23 cellular contexts compared by ENCODE assay signal in the genomic region with DNA sequence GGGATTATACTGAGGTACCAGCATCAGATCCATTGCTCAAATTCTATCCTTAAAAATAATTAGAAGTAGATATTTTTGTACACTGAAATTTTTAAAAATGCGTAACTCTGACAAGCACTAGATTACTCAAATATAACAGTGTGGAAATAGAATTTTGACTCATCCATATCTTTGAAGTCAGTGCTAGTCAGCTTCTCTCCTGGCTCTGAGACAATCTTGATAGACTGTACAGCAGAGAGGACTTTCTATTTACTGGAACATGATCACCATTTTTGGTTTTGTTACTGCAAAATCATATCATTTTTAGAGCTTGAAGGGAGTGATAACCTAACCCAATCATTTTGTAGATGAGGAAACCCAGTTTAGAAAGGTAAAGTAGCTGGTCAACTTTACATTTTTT.
DNase-seq lines count a peak whose midpoint lies in the region; ATAC-seq, FAIRE-seq and TF ChIP-seq lines count a peak whose summit lies in the region.
"Had no signal": no experiment of that assay in that cellular context is flagged by ENCODE, and none has a peak within 500 bp of the region (broad histone marks: within the 10 kb centered on the region; RNA-seq: fewer than 3 reads in every experiment).

No MANE protein-coding gene starts in this region.

- CTCF ChIA-PET in A673 (lab: Charles Lee), result no interaction called here

- ATAC-seq in naive thymus-derived CD8-positive, alpha-beta T cell, result no peak
- ATAC-seq: activated CD4-positive, alpha-beta T cell treated with anti-CD3 and anti-CD28 coated beads for 36 hours; natural killer cell had no signal

- BruUV-seq in A673 (replicated peaks; lab: Mats Ljungman, UMichigan), result no TSS peak

- POLR2A ChIA-PET in A673 (lab: Charles Lee; ENCODE audit: low non-redundant PET), result interaction anchor here (0.5 kb wide), 1 partner anchor 596 kb away, joined by 5 read pairs; no protein-coding TSS in a partner anchor
- POLR2A ChIA-PET in naive thymus-derived CD8-positive, alpha-beta T cell (lab: Charles Lee), result no interaction called here

- peaks cover 0 to 1% (median 0%) of the 10 kb centered on the region in 5 donors for H3K27me3 Mint-ChIP-seq in naive thymus-derived CD8-positive, alpha-beta T cell
- H3K27me3 Mint-ChIP-seq: activated CD4-positive, alpha-beta T cell treated with anti-CD3 and anti-CD28 coated beads for 36 hours; CD4-positive, alpha-beta memory T cell had no signal

- H3K4me3 Mint-ChIP-seq in naive thymus-derived CD8-positive, alpha-beta T cell, result no peak overlapping the region
- H3K4me3 Mint-ChIP-seq: activated CD4-positive, alpha-beta T cell treated with anti-CD3 and anti-CD28 coated beads for 36 hours; CD4-positive, alpha-beta memory T cell; mesothelial cell of epicardium; natural killer cell had no signal

- H3K4me1 Mint-ChIP-seq in naive thymus-derived CD8-positive, alpha-beta T cell, result no peaks in the 10 kb centered on the region
- H3K4me1 Mint-ChIP-seq: activated CD4-positive, alpha-beta T cell treated with anti-CD3 and anti-CD28 coated beads for 36 hours; CD4-positive, alpha-beta memory T cell had no signal

- no peak for TF ChIP-seq CTCF in AG09309 (IDR thresholded peaks at IDR 0.05; ENCODE audit: control insufficient read depth, insufficient read depth, low read depth, low read length, missing control alignments)
- TF ChIP-seq CTCF in bronchial epithelial cell (IDR thresholded peaks at IDR 0.05; ENCODE audit: insufficient read depth, low read length, severe bottlenecking), result no peak
- TF ChIP-seq CTCF in A673 (conservative IDR thresholded peaks at IDR 0.05; ENCODE audit: low read depth, low read length), result no peak

- H3K27ac ChIP-seq in A673 (ENCODE audit: low read depth, low read length, poor library complexity, severe bottlenecking), result no peak overlapping the region

- intact Hi-C loops in A673 (cut with micrococcal nuclease; ENCODE audit: unreplicated experiment), result no loop called here

- H3K9me3 Mint-ChIP-seq in naive thymus-derived CD8-positive, alpha-beta T cell, result peaks cover 3 to 59% (median 24%) of the 10 kb centered on the region in 9 donors

- H3K27me3 ChIP-seq in bronchial epithelial cell (ENCODE audit: control insufficient read depth, insufficient read depth, low read length) (no peaks in the 10 kb centered on the region), A673 (replicated peaks; ENCODE audit: insufficient read depth, low read depth, low read length, poor library complexity) (no peaks in the 10 kb centered on the region)

- H3K27ac Mint-ChIP-seq in naive thymus-derived CD8-positive, alpha-beta T cell, result no peak overlapping the region
- H3K27ac Mint-ChIP-seq: activated CD4-positive, alpha-beta T cell treated with anti-CD3 and anti-CD28 coated beads for 36 hours; CD4-positive, alpha-beta memory T cell; mesothelial cell of epicardium; natural killer cell had no signal

- peaks cover 18% of the 10 kb centered on the region for H3K9me3 ChIP-seq in A673 (ENCODE audit: low read depth, low read length, poor library complexity, severe bottlenecking)

- DNase-seq in AG09309 (ENCODE audit: low read depth), result peak; percentile 35
- peak; percentile 70 for DNase-seq in NCI-H226
- DNase-seq in bronchial epithelial cell (ENCODE audit: low read depth), result peak; percentile 16
- peak; percentile 85 for DNase-seq in iris pigment epithelial cell (ENCODE audit: low read depth)
- no peak for DNase-seq in A673 (ENCODE audit: low spot score)
- no peak for DNase-seq in activated effector memory CD4-positive, alpha-beta T cell treated with Interleukin-2 at 50 U/mL for 16 hours
- no peak for DNase-seq in naive thymus-derived CD8-positive, alpha-beta T cell
- DNase-seq in activated T-cell treated with anti-CD3 and anti-CD28 coated beads for 4 hours, result no peak
- DNase-seq: activated CD4-positive, alpha-beta T cell treated with anti-CD3 and anti-CD28 coated beads for 36 hours; activated naive CD4-positive, alpha-beta T cell treated with anti-CD3 and anti-CD28 coated beads, Interleukin-2, amount 50 U/mL, for 16 hours; activated T-cell treated with anti-CD3 and anti-CD28 coated beads, Interleukin-2, amount 50 U/mL, for 48 hours; CD4-positive, alpha-beta memory T cell; DMS153; effector CD4-positive, alpha-beta T cell; head of caudate nucleus; KG1; natural killer cell; NCI-H2171; NCI-H526 treated with DMSO at 0.1 percent for 48 hours; posterior cingulate gyrus had no signal

- H3K36me3 ChIP-seq in bronchial epithelial cell (ENCODE audit: control insufficient read depth, insufficient read depth, low read length) (no peaks in the 10 kb centered on the region), A673 (ENCODE audit: insufficient read depth, low read length, poor library complexity, severe bottlenecking) (no peaks in the 10 kb centered on the region)

- peaks cover 0 to 31% (median 13%) of the 10 kb centered on the region in 3 donors for H3K36me3 Mint-ChIP-seq in naive thymus-derived CD8-positive, alpha-beta T cell
- H3K36me3 Mint-ChIP-seq: CD4-positive, alpha-beta memory T cell had no signal

- no peak for FAIRE-seq in bronchial epithelial cell (lab: Jason Lieb, UNC)
- FAIRE-seq: G401.6, urothelium cell line had no signal

- peaks cover 16% of the 10 kb centered on the region for H3K4me1 ChIP-seq in A673 (ENCODE audit: insufficient read depth, low read length, poor library complexity, severe bottlenecking)

- no peak overlapping the region for H3K4me3 ChIP-seq in AG09309 (ENCODE audit: control insufficient read depth, low read depth, low read length)
- H3K4me3 ChIP-seq in bronchial epithelial cell (ENCODE audit: low read depth, low read length), result no peak overlapping the region
- H3K4me3 ChIP-seq in A673 (ENCODE audit: low read depth, low read length, poor library complexity, severe bottlenecking), result no peak overlapping the region

Comparison
In these comparisons a context has a peak if more than half of its experiments do, and no peak if none do; other contexts are left out.
1. DNase-seq: peak in AG09309 (single experiment), NCI-H226 (single experiment), bronchial epithelial cell (single experiment) and iris pigment epithelial cell (single experiment); none in A673 (single experiment), activated effector memory CD4-positive, alpha-beta T cell treated with Interleukin-2 at 50 U/mL for 16 hours (single experiment), naive thymus-derived CD8-positive, alpha-beta T cell (0 of 10) and activated T-cell treated with anti-CD3 and anti-CD28 coated beads for 4 hours (single experiment).